In genomic region chr2:196711625-196712024, GRCh38 we compare ENCODE assay signal across 7 cellular contexts.
"Had no signal": no experiment of that assay in that cellular context is flagged by ENCODE, and none has a peak within 500 bp of the region (broad histone marks: within the 10 kb centered on the region; RNA-seq: fewer than 3 reads in every experiment).

No MANE protein-coding gene starts in this region.

- DNase-seq: H9, HCEC 1CT, IMR-90 had no signal

- FAIRE-seq: H1, H54, HTR-8/SVneo had no signal

- ATAC-seq: GM23338 had no signal
